Comparison of ENCODE assay signal across 10 cellular contexts in the genomic region with DNA sequence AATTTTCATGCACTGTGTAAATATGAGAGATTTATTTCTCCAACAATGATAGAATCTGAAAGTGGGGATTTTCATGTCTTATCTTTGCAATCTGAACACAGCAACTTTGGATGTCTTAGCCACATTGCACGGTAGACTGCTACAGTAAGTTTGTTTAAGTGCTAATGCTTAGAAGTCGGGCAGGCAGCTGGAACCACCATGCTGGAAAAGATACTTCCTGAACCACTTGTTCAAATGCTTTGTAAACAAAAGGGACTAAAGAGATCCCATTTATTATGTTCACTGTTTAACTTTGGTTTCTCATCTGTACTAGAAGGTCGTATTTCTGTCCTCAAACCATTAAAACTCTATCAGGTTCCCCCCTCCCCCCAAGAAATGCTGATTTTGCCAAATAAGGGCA.
DNase-seq lines count a peak whose midpoint lies in the region; ATAC-seq and TF ChIP-seq lines count a peak whose summit lies in the region.
"Had no signal": no experiment of that assay in that cellular context is flagged by ENCODE, and none has a peak within 500 bp of the region (broad histone marks: within the 10 kb centered on the region; RNA-seq: fewer than 3 reads in every experiment).

No MANE protein-coding gene starts in this region.

- H3K27me3 ChIP-seq in CD4-positive, alpha-beta T cell (ENCODE audit: control insufficient read depth, insufficient read depth, low read length), result no peaks in the 10 kb centered on the region
- no peaks in the 10 kb centered on the region for H3K27me3 ChIP-seq in effector memory CD4-positive, alpha-beta T cell (replicated peaks; ENCODE audit: control insufficient read depth, insufficient read depth, low read length, poor library complexity, severe bottlenecking)
- H3K27me3 ChIP-seq in BE2C (no peaks in the 10 kb centered on the region), right atrium auricular region (no peaks in the 10 kb centered on the region)

- peak overlapping the region; percentile 2 for H3K4me3 ChIP-seq in effector memory CD4-positive, alpha-beta T cell (ENCODE audit: insufficient read depth, low read depth, low read length, poor library complexity, severe bottlenecking)
- H3K4me3 ChIP-seq in BE2C (ENCODE audit: low read depth, low read length), result no peak overlapping the region
- H3K4me3 ChIP-seq in right atrium auricular region, result no peak overlapping the region

- intact Hi-C loops in CD4-positive, alpha-beta T cell (cut with DNase I, micrococcal nuclease), result loop anchor here (2.0 to 10.0 kb wide), 3 partner anchors 14 to 88 kb away; no protein-coding TSS in a partner anchor

- peak overlapping the region; percentile 57 for H3K4me3 Mint-ChIP-seq in CD4-positive, alpha-beta T cell
- H3K4me3 Mint-ChIP-seq in HFFc6, result peak overlapping the region; percentile 68; the same call in 1 of the 2 replicates
- H3K4me3 Mint-ChIP-seq: endodermal cell had no signal

- CTCF ChIA-PET in CD4-positive, alpha-beta T cell (lab: Charles Lee), result interaction anchor here (0.9 to 1.7 kb wide), 3 partner anchors 10 to 92 kb away, joined by 3 to 5 read pairs (median 4); no protein-coding TSS in a partner anchor

- no peaks in the 10 kb centered on the region for H3K36me3 ChIP-seq in effector memory CD4-positive, alpha-beta T cell (ENCODE audit: control insufficient read depth, insufficient read depth, low read length)
- no peaks in the 10 kb centered on the region for H3K36me3 ChIP-seq in BE2C
- no peaks in the 10 kb centered on the region for H3K36me3 ChIP-seq in right atrium auricular region

- no peak for ATAC-seq in CD4-positive, alpha-beta T cell (ENCODE audit: poor library complexity)

- H3K27ac ChIP-seq in CD4-positive, alpha-beta T cell (ENCODE audit: low read depth, low read length), result no peak overlapping the region
- H3K27ac ChIP-seq in effector memory CD4-positive, alpha-beta T cell (ENCODE audit: insufficient read depth, low read length, poor library complexity, severe bottlenecking), result no peak overlapping the region
- no peak overlapping the region for H3K27ac ChIP-seq in right atrium auricular region

- H3K4me1 ChIP-seq in effector memory CD4-positive, alpha-beta T cell (ENCODE audit: control insufficient read depth, insufficient read depth, low read length, poor library complexity, severe bottlenecking), result peaks cover 43% of the 10 kb centered on the region
- H3K4me1 ChIP-seq in BE2C (no peaks in the 10 kb centered on the region), right atrium auricular region (no peaks in the 10 kb centered on the region)

- no peak for TF ChIP-seq CTCF in CD4-positive, alpha-beta T cell (IDR thresholded peaks at IDR 0.05)
- no peak for TF ChIP-seq CTCF in HFFc6 (IDR thresholded peaks at IDR 0.05)
- no peak for TF ChIP-seq CTCF in BE2C (IDR thresholded peaks at IDR 0.05; ENCODE audit: low read depth, low read length)
- TF ChIP-seq CTCF in right atrium auricular region (IDR thresholded peaks at IDR 0.05), result no peak

- H3K9me3 Mint-ChIP-seq in CD4-positive, alpha-beta T cell, result no peaks in the 10 kb centered on the region
- peaks cover 5% of the 10 kb centered on the region for H3K9me3 Mint-ChIP-seq in HFFc6

- no peaks in the 10 kb centered on the region for H3K9me3 ChIP-seq in CD4-positive, alpha-beta T cell (ENCODE audit: control insufficient read depth, low read length)
- no peaks in the 10 kb centered on the region for H3K9me3 ChIP-seq in effector memory CD4-positive, alpha-beta T cell (ENCODE audit: control insufficient read depth, low read length)
- no peaks in the 10 kb centered on the region for H3K9me3 ChIP-seq in BE2C
- H3K9me3 ChIP-seq in right atrium auricular region, result no peaks in the 10 kb centered on the region

- H3K36me3 Mint-ChIP-seq in CD4-positive, alpha-beta T cell (ENCODE audit: low read depth), result peaks cover 5% of the 10 kb centered on the region
- peaks cover 48% of the 10 kb centered on the region for H3K36me3 Mint-ChIP-seq in HFFc6 (ENCODE audit: low read depth)

- H3K4me1 Mint-ChIP-seq in CD4-positive, alpha-beta T cell (ENCODE audit: low read depth), result peaks cover 61% of the 10 kb centered on the region
- H3K4me1 Mint-ChIP-seq in HFFc6 (ENCODE audit: low read depth), result peaks cover 63% of the 10 kb centered on the region
- H3K4me1 Mint-ChIP-seq: endodermal cell had no signal

- POLR2A ChIA-PET in CD4-positive, alpha-beta T cell (lab: Charles Lee), result interaction anchor here (1.4 kb wide), 1 partner anchor 14 kb away, joined by 5 read pairs; no protein-coding TSS in a partner anchor

- no peak for DNase-seq in CD4-positive, alpha-beta T cell
- DNase-seq in HFFc6 (no peak), NCI-H774 (lab: John Stamatoyannopoulos, UW) (peak; percentile 37), BE2C (no peak), right atrium auricular region (ENCODE audit: low spot score) (no peak), 8988T (no peak), SIG-M5 treated with dmso at 0.1 percent for 504 hours (lab: John Stamatoyannopoulos, UW; ENCODE audit: unreplicated experiment) (no peak)
- peak in 1 of 3 donors; percentile 15 for DNase-seq in effector memory CD4-positive, alpha-beta T cell
- DNase-seq: endodermal cell, Kasumi-1 had no signal

- H3K27me3 Mint-ChIP-seq in CD4-positive, alpha-beta T cell, result no peaks in the 10 kb centered on the region
- peaks cover 27% of the 10 kb centered on the region for H3K27me3 Mint-ChIP-seq in HFFc6 (ENCODE audit: insufficient read depth)

- peak overlapping the region; percentile 88 for H3K27ac Mint-ChIP-seq in CD4-positive, alpha-beta T cell
- peak overlapping the region; percentile 99 for H3K27ac Mint-ChIP-seq in HFFc6
- H3K27ac Mint-ChIP-seq: endodermal cell had no signal
